19 cellular contexts compared by ENCODE assay signal in the genomic region with DNA sequence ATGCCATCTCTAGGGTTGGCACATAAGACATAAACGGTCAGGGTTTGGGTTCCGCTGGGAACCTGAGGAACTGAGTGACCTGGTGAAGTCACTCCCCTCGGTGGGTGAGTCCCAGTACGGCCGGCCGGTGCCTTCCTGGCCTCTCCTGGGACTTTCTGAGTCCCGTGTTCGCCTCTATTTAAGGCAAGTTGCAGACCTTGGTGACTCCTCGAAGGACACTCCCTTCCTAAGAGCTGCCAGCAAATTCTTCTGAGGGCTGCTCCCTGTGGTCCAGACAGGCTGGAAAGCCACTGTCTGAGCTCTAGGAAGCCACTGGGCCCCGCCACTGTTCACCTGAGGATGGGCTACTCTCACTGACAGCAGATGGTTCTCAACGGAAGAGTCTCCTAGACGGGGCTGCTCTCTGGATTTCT. TPM values are rescaled to one million over a fixed set of nuclear protein-coding genes. Genes with fewer than 3 reads are reported as not detected.
A peak's percentile ranks its signal among the peaks of the same experiment; 100 is the strongest.
DNase-seq lines count a peak whose midpoint lies in the region; TF ChIP-seq lines count a peak whose summit lies in the region.
"Had no signal": no experiment of that assay in that cellular context is flagged by ENCODE, and none has a peak within 500 bp of the region (broad histone marks: within the 10 kb centered on the region; RNA-seq: fewer than 3 reads in every experiment).

No MANE protein-coding gene starts in this region.

- dilution Hi-C loops in mammary epithelial cell (cut with HindIII; ENCODE audit: low sequenced_read_pairs) = no loop called here

- H3K4me1 Mint-ChIP-seq in activated naive CD4-positive, alpha-beta T cell treated with anti-CD3 and anti-CD28 coated beads for 36 hours (ENCODE audit: low read depth) = peaks cover 2% of the 10 kb centered on the region
- H3K4me1 Mint-ChIP-seq: memory B cell had no signal

- H3K27me3 ChIP-seq in mammary epithelial cell (ENCODE audit: insufficient read depth, low read length) = no peaks in the 10 kb centered on the region
- H3K27me3 ChIP-seq: gastrocnemius medialis, neural progenitor cell, right atrium auricular region had no signal

- H3K27me3 Mint-ChIP-seq in activated naive CD4-positive, alpha-beta T cell treated with anti-CD3 and anti-CD28 coated beads for 36 hours (ENCODE audit: low read depth) = no peaks in the 10 kb centered on the region
- H3K27me3 Mint-ChIP-seq: activated CD8-positive, alpha-beta T cell treated with anti-CD3 and anti-CD28 coated beads for 36 hours had no signal

- H3K27ac Mint-ChIP-seq in activated naive CD4-positive, alpha-beta T cell treated with anti-CD3 and anti-CD28 coated beads for 36 hours = no peak overlapping the region
- H3K27ac Mint-ChIP-seq: activated CD8-positive, alpha-beta T cell treated with anti-CD3 and anti-CD28 coated beads for 36 hours; memory B cell; neural progenitor cell had no signal

- CTCF ChIA-PET in mammary epithelial cell (lab: Charles Lee; ENCODE audit: low non-redundant PET) = no interaction called here
- CTCF ChIA-PET in activated naive CD4-positive, alpha-beta T cell treated with anti-CD3 and anti-CD28 coated beads for 36 hours (lab: Charles Lee) = no interaction called here

- H3K9me3 ChIP-seq in mammary epithelial cell (replicated peaks; ENCODE audit: insufficient read depth, low read length) = peaks cover 13% of the 10 kb centered on the region
- H3K9me3 ChIP-seq: gastrocnemius medialis, right atrium auricular region had no signal

- no peaks in the 10 kb centered on the region for H3K36me3 ChIP-seq in mammary epithelial cell (ENCODE audit: insufficient read depth, low read length)
- H3K36me3 ChIP-seq: gastrocnemius medialis, neural progenitor cell, right atrium auricular region had no signal

- H3K4me3 Mint-ChIP-seq in activated naive CD4-positive, alpha-beta T cell treated with anti-CD3 and anti-CD28 coated beads for 36 hours = no peak overlapping the region
- H3K4me3 Mint-ChIP-seq: activated CD8-positive, alpha-beta T cell treated with anti-CD3 and anti-CD28 coated beads for 36 hours; memory B cell; neural progenitor cell had no signal

- H3K36me3 Mint-ChIP-seq in activated naive CD4-positive, alpha-beta T cell treated with anti-CD3 and anti-CD28 coated beads for 36 hours (ENCODE audit: low read depth) = no peaks in the 10 kb centered on the region
- H3K36me3 Mint-ChIP-seq: memory B cell, neural progenitor cell had no signal

- in situ Hi-C loops in mammary epithelial cell (cut with MboI; ENCODE audit: low sequenced_read_pairs in 2 of 2) = no loop called here

- H4K20me1 ChIP-seq in mammary epithelial cell (ENCODE audit: insufficient read depth, low read length) = no peaks in the 10 kb centered on the region

- H3K9ac ChIP-seq in mammary epithelial cell (ENCODE audit: insufficient read depth, low read length) = no peak overlapping the region
- H3K9ac ChIP-seq: neural progenitor cell had no signal

- H3K79me2 ChIP-seq in mammary epithelial cell (ENCODE audit: insufficient read depth, low read length) = no peaks in the 10 kb centered on the region

- 70% methylated on average over 11 of the region's 12 CpGs for WGBS in mammary epithelial cell (ENCODE audit: low coverage, missing lambda C conversion rate)

- no peak for TF ChIP-seq CTCF in mammary epithelial cell (conservative IDR thresholded peaks at IDR 0.05 in 1 of 2, IDR thresholded peaks at IDR 0.05 in 1 of 2; ENCODE audit: extremely low read depth in 1 of 2, insufficient read depth in 1 of 2, low read depth in 1 of 2, low read length in 2 of 2)

- no peak overlapping the region for H2AFZ ChIP-seq in mammary epithelial cell (ENCODE audit: low read depth, low read length)
- H2AFZ ChIP-seq: neural progenitor cell had no signal

- intact Hi-C loops in mammary epithelial cell (cut with micrococcal nuclease) = no loop called here
- intact Hi-C loops in activated naive CD4-positive, alpha-beta T cell treated with anti-CD3 and anti-CD28 coated beads for 36 hours (cut with micrococcal nuclease) = no loop called here

- peak overlapping the region; percentile 26 for H3K27ac ChIP-seq in mammary epithelial cell (ENCODE audit: insufficient read depth, low read depth, low read length)
- H3K27ac ChIP-seq: gastrocnemius medialis, neural progenitor cell, right atrium auricular region had no signal

- DNase-seq in EL (peak; percentile 22), NCI-H226 (peak; percentile 68), mammary epithelial cell (peak; percentile 36), myocyte (ENCODE audit: low read depth) (peak; percentile 86), HUDEP-2 (lab: John Stamatoyannopoulos, UW; ENCODE audit: unreplicated experiment in 76 of 76) (no peak)
- DNase-seq in central memory CD4-positive, alpha-beta T cell = no peak
- no peak for DNase-seq in activated naive CD4-positive, alpha-beta T cell treated with anti-CD3 and anti-CD28 coated beads for 36 hours
- DNase-seq in activated T-cell treated with anti-CD3 and anti-CD28 coated beads, Interleukin-2, amount 50 U/mL, for 48 hours = no peak
- DNase-seq: gastrocnemius medialis, GOT3, NCI-H187 treated with DMSO at 0.1 percent for 48 hours, SW 1271 had no signal

- H3K4me3 ChIP-seq in mammary epithelial cell (replicated peaks in 1 of 3; ENCODE audit: insufficient read depth in 1 of 3, low read depth in 2 of 3, low read length in 3 of 3) = no peak overlapping the region
- H3K4me3 ChIP-seq: gastrocnemius medialis, neural progenitor cell, right atrium auricular region had no signal

- no TSS peak for BruUV-seq in mammary epithelial cell (replicated peaks; lab: Mats Ljungman, UMichigan)

- no peaks in the 10 kb centered on the region for H3K9me3 Mint-ChIP-seq in activated naive CD4-positive, alpha-beta T cell treated with anti-CD3 and anti-CD28 coated beads for 36 hours
- H3K9me3 Mint-ChIP-seq: activated CD8-positive, alpha-beta T cell treated with anti-CD3 and anti-CD28 coated beads for 36 hours; memory B cell had no signal

- peaks cover 40% of the 10 kb centered on the region for H3K4me1 ChIP-seq in mammary epithelial cell (ENCODE audit: insufficient read depth, low read length)
- H3K4me1 ChIP-seq: gastrocnemius medialis, neural progenitor cell, right atrium auricular region had no signal

- H3K4me2 ChIP-seq in mammary epithelial cell (ENCODE audit: insufficient read depth, low read depth, low read length) = no peak overlapping the region
- H3K4me2 ChIP-seq: neural progenitor cell had no signal

RNA-seq across cellular contexts. Expression of gene CTAG1A, which starts 16.0 kb away (rescaled TPM):
- not detected for total RNA-seq in mammary epithelial cell
- polyA plus RNA-seq in mammary epithelial cell = not detected
- not detected for polyA minus RNA-seq in mammary epithelial cell
- not detected in 2 replicates for total RNA-seq in myocyte
- not detected for polyA plus RNA-seq in myocyte (2012)
- not detected for total RNA-seq in activated naive CD4-positive, alpha-beta T cell treated with anti-CD3 and anti-CD28 coated beads for 36 hours
- total RNA-seq: activated CD8-positive, alpha-beta T cell treated with anti-CD3 and anti-CD28 coated beads for 36 hours; gastrocnemius medialis; HT-29; NCI-H460; right atrium auricular region had no signal
- polyA plus RNA-seq: AG04450 had no signal

RNA-seq across cellular contexts. Expression of gene CTAG1B, which starts 18.1 kb away (rescaled TPM):
- total RNA-seq in mammary epithelial cell = not detected
- not detected for polyA plus RNA-seq in mammary epithelial cell
- not detected for polyA minus RNA-seq in mammary epithelial cell
- not detected in 2 replicates for total RNA-seq in myocyte
- polyA plus RNA-seq in myocyte (2012) = not detected
- not detected for total RNA-seq in activated naive CD4-positive, alpha-beta T cell treated with anti-CD3 and anti-CD28 coated beads for 36 hours
- total RNA-seq: activated CD8-positive, alpha-beta T cell treated with anti-CD3 and anti-CD28 coated beads for 36 hours; gastrocnemius medialis; HT-29; NCI-H460; right atrium auricular region had no signal
- polyA plus RNA-seq: AG04450 had no signal

RNA-seq across cellular contexts. Expression of gene CTAG2, which starts 52.4 kb away (rescaled TPM):
- total RNA-seq in mammary epithelial cell (not detected), myocyte (not detected in 2 replicates)
- polyA plus RNA-seq in mammary epithelial cell = not detected
- not detected for polyA minus RNA-seq in mammary epithelial cell
- polyA plus RNA-seq in myocyte (2012) = not detected
- total RNA-seq in activated naive CD4-positive, alpha-beta T cell treated with anti-CD3 and anti-CD28 coated beads for 36 hours = not detected
- total RNA-seq: activated CD8-positive, alpha-beta T cell treated with anti-CD3 and anti-CD28 coated beads for 36 hours; gastrocnemius medialis; HT-29; NCI-H460; right atrium auricular region had no signal
- polyA plus RNA-seq: AG04450 had no signal

RNA-seq across cellular contexts. Expression of gene IKBKG, which starts 53.5 kb away (rescaled TPM):
- total RNA-seq in mammary epithelial cell = 10 to 100 TPM; 11.2 to 31.4 TPM
- 27.0 TPM for polyA plus RNA-seq in mammary epithelial cell
- polyA minus RNA-seq in mammary epithelial cell = 12.4 TPM
- total RNA-seq in myocyte = 13.3 and 14.0 TPM in 2 replicates
- 24.0 TPM for polyA plus RNA-seq in myocyte (2012)
- 10 to 100 TPM; 42.2 to 42.6 TPM for total RNA-seq in activated naive CD4-positive, alpha-beta T cell treated with anti-CD3 and anti-CD28 coated beads for 36 hours

RNA-seq across cellular contexts. Expression of gene G6PD, which starts 54.3 kb away (rescaled TPM):
- total RNA-seq in mammary epithelial cell = 100 to 1,000 TPM in 1 of 2 donors, 10 to 100 TPM in 1; 77.2 to 124 TPM
- polyA plus RNA-seq in mammary epithelial cell = 150 TPM
- polyA minus RNA-seq in mammary epithelial cell = 115 TPM
- total RNA-seq in myocyte = 20.5 and 24.0 TPM in 2 replicates
- 140 TPM for polyA plus RNA-seq in myocyte (2012)
- 10 to 100 TPM; 63.7 to 64.4 TPM for total RNA-seq in activated naive CD4-positive, alpha-beta T cell treated with anti-CD3 and anti-CD28 coated beads for 36 hours

Comparison
In these comparisons a context has a peak if more than half of its experiments do, and no peak if none do; other contexts are left out.
1. DNase-seq: peak in EL (single experiment), NCI-H226 (single experiment), mammary epithelial cell (single experiment) and myocyte (single experiment); none in central memory CD4-positive, alpha-beta T cell (single experiment), HUDEP-2 (0 of 76), activated naive CD4-positive, alpha-beta T cell treated with anti-CD3 and anti-CD28 coated beads for 36 hours (single experiment) and activated T-cell treated with anti-CD3 and anti-CD28 coated beads, Interleukin-2, amount 50 U/mL, for 48 hours (0 of 2).